Comparison of ENCODE assay signal across 7 cellular contexts in genomic region chr2:151718796-151719195, GRCh38.
"Had no signal": no experiment of that assay in that cellular context is flagged by ENCODE, and none has a peak within 500 bp of the region (broad histone marks: within the 10 kb centered on the region; RNA-seq: fewer than 3 reads in every experiment).

No MANE protein-coding gene starts in this region.

- H3K27ac Mint-ChIP-seq: GM23338, IgD-negative memory B cell had no signal

- DNase-seq: H9, HCEC 1CT had no signal

- H3K9me3 Mint-ChIP-seq: GM23338, H9 had no signal

- ATAC-seq: GM23338 had no signal

- H3K27me3 Mint-ChIP-seq: IgD-negative memory B cell had no signal

- FAIRE-seq: H1, H54, HTR-8/SVneo had no signal

- H3K4me2 ChIP-seq: GM23338 had no signal

- H3K4me3 ChIP-seq: GM23338 had no signal

- H3K4me3 Mint-ChIP-seq: GM23338, H9 had no signal

- H2AFZ ChIP-seq: GM23338 had no signal

- H3K4me1 Mint-ChIP-seq: GM23338, H9 had no signal
